35 cellular contexts compared by ENCODE assay signal in genomic region chr7:151296202-151296992, GRCh38.
"Had no signal": no experiment of that assay in that cellular context is flagged by ENCODE, and none has a peak within 500 bp of the region (broad histone marks: within the 10 kb centered on the region; RNA-seq: fewer than 3 reads in every experiment).

No MANE protein-coding gene starts in this region.

- H3K36me3 ChIP-seq: MG63 had no signal

- H3K4me3 ChIP-seq: MG63 had no signal

- H3K9me3 ChIP-seq: MG63 had no signal

- DNase-seq: Karpas-422, Kasumi-1, MG63, MM.1S, MV-4-11, NCI-H1048, NCI-H1092, NCI-H1092 treated with DMSO at 0.1 percent for 48 hours, NCI-H1105, NCI-H1105 treated with DMSO at 0.1 percent for 48 hours, NCI-H1417, NCI-H1417 treated with DMSO at 0.1 percent for 48 hours, NCI-H1436, NCI-H1436 treated with DMSO at 0.1 percent for 48 hours, NCI-H146, NCI-H1694, NCI-H1694 treated with DMSO at 0.1 percent for 48 hours, NCI-H187, NCI-H187 treated with DMSO at 0.1 percent for 48 hours, NCI-H1930, NCI-H2029, NCI-H2029 treated with DMSO at 0.1 percent for 48 hours, NCI-H2081, NCI-H2081 treated with DMSO at 0.1 percent for 48 hours, NCI-H2107, NCI-H2171, NCI-H2171 treated with DMSO at 0.1 percent for 48 hours, NCI-H2227 treated with DMSO at 0.1 percent for 48 hours, NCI-H226, NCI-H345, NCI-H446, NCI-H446 treated with DMSO at 0.1 percent for 48 hours, NCI-H510A, NCI-H510A treated with DMSO at 0.1 percent for 48 hours, NCI-H524 had no signal

- H3K27me3 ChIP-seq: MG63 had no signal
